In genomic region chr10:27192284-27192683, GRCh38 we compare ENCODE assay signal across 1 cellular context.
TF ChIP-seq lines count a peak whose summit lies in the region.

No MANE protein-coding gene starts in this region.

TF ChIP-seq in K562, 482 proteins besides CTCF, POLR2A, EP300 and RAD21 (continued from another document):
- TF ChIP-seq SPI1 (IDR thresholded peaks at IDR 0.05; ENCODE audit: borderline replicate concordance, low read depth, low read length): no peak
- no peak for TF ChIP-seq ZNF212 (CRISPR knock-in tag; IDR thresholded peaks at IDR 0.05)
- peak; percentile 24; the same call in 1 of the 2 replicates for TF ChIP-seq USF2 (CRISPR knock-in tag; IDR thresholded peaks at IDR 0.05)
- TF ChIP-seq CAMTA2 (CRISPR knock-in tag; conservative IDR thresholded peaks at IDR 0.05): no peak
- no peak for TF ChIP-seq ZNF134 (CRISPR knock-in tag; conservative IDR thresholded peaks at IDR 0.05)
- no peak for TF ChIP-seq ZNF12 (CRISPR knock-in tag; IDR thresholded peaks at IDR 0.05)
- TF ChIP-seq TOE1 (IDR thresholded peaks at IDR 0.05; ENCODE audit: borderline replicate concordance): no peak
- TF ChIP-seq TOE1 (CRISPR knock-in tag; IDR thresholded peaks at IDR 0.05; ENCODE audit: borderline replicate concordance, low read depth): no peak
- TF ChIP-seq ZNF445 (CRISPR knock-in tag; IDR thresholded peaks at IDR 0.05; ENCODE audit: low read depth): no peak
- no peak for TF ChIP-seq ELF2 (CRISPR knock-in tag; IDR thresholded peaks at IDR 0.05)
- TF ChIP-seq NUFIP1 (IDR thresholded peaks at IDR 0.05; ENCODE audit: partially characterized antibody): no peak
- TF ChIP-seq EZH2 (IDR thresholded peaks at IDR 0.05; ENCODE audit: borderline replicate concordance, low read depth, low read length): no peak
- peak; percentile 50 for TF ChIP-seq FOSL1 (tag; conservative IDR thresholded peaks at IDR 0.05)
- TF ChIP-seq ZNF696 (CRISPR knock-in tag; conservative IDR thresholded peaks at IDR 0.05): no peak
- TF ChIP-seq ZNF263 (CRISPR knock-in tag; IDR thresholded peaks at IDR 0.05; ENCODE audit: borderline replicate concordance): no peak
- TF ChIP-seq SMARCE1 (IDR thresholded peaks at IDR 0.05): no peak
- TF ChIP-seq DACH1 (IDR thresholded peaks at IDR 0.05; ENCODE audit: partially characterized antibody): no peak
- peak; percentile 55; the same call in 1 of the 2 replicates for TF ChIP-seq ATF3 (IDR thresholded peaks at IDR 0.05)
- no peak for TF ChIP-seq ATF3 (CRISPR knock-in tag; conservative IDR thresholded peaks at IDR 0.05)
- no peak for TF ChIP-seq FOXK1 (CRISPR knock-in tag; IDR thresholded peaks at IDR 0.05; ENCODE audit: borderline replicate concordance)
- no peak for TF ChIP-seq TRIM24 (IDR thresholded peaks at IDR 0.05)
- no peak for TF ChIP-seq ZNF239 (CRISPR knock-in tag; IDR thresholded peaks at IDR 0.05)
- TF ChIP-seq E2F3 (CRISPR knock-in tag; IDR thresholded peaks at IDR 0.05): no peak
